In genomic region chr19:16073481-16073880, GRCh38 we compare ENCODE assay signal across 11 cellular contexts. TPM values are rescaled to one million over a fixed set of nuclear protein-coding genes. Genes with fewer than 3 reads are reported as not detected.
A peak's percentile ranks its signal among the peaks of the same experiment; 100 is the strongest.
DNase-seq lines count a peak whose midpoint lies in the region.
"Had no signal": no experiment of that assay in that cellular context is flagged by ENCODE, and none has a peak within 500 bp of the region (broad histone marks: within the 10 kb centered on the region; RNA-seq: fewer than 3 reads in every experiment).

No MANE protein-coding gene starts in this region.

- intact Hi-C loops in activated T-helper 1 cell treated with anti-CD3 and anti-CD28 coated beads, Interleukin-12 subunit alpha, Interleukin-12 subunit beta, Interleukin-2, Interleukin-4 antibody, amounts not matched to agents 30 ng/mL and 10 ng/mL and 1 ng/mL, durations not matched to agents 14 hours and 24 hours and 36 hours (cut with micrococcal nuclease): loop anchor here (10.0 kb wide), 1 partner anchor 609 kb away; the partner anchor contains the start of gene RASAL3

- H3K27me3 ChIP-seq in mesendoderm (ENCODE audit: insufficient read depth, low read length, poor library complexity): no peaks in the 10 kb centered on the region
- H3K27me3 ChIP-seq in thymus (ENCODE audit: control insufficient read depth, insufficient read depth): no peaks in the 10 kb centered on the region

- peak overlapping the region; percentile 89 for H3K27ac Mint-ChIP-seq in activated T-cell treated with anti-CD3 and anti-CD28 coated beads, Interleukin-2, amount 50 U/mL, for 24 hours
- peak overlapping the region; percentile 85 for H3K27ac Mint-ChIP-seq in activated T-helper 1 cell treated with anti-CD3 and anti-CD28 coated beads, Interleukin-12 subunit alpha, Interleukin-12 subunit beta, Interleukin-2, Interleukin-4 antibody, amounts not matched to agents 30 ng/mL and 10 ng/mL and 1 ng/mL, durations not matched to agents 14 hours and 24 hours and 36 hours

- H3K4ac ChIP-seq in mesendoderm (ENCODE audit: low read depth, low read length): no peak overlapping the region

- H3K27me3 Mint-ChIP-seq in activated T-cell treated with anti-CD3 and anti-CD28 coated beads, Interleukin-2, amount 50 U/mL, for 24 hours: no peaks in the 10 kb centered on the region
- no peaks in the 10 kb centered on the region for H3K27me3 Mint-ChIP-seq in activated T-helper 1 cell treated with anti-CD3 and anti-CD28 coated beads, Interleukin-12 subunit alpha, Interleukin-12 subunit beta, Interleukin-2, Interleukin-4 antibody, amounts not matched to agents 30 ng/mL and 10 ng/mL and 1 ng/mL, durations not matched to agents 14 hours and 24 hours and 36 hours (ENCODE audit: insufficient read depth)

- no peak overlapping the region for H2BK5ac ChIP-seq in mesendoderm (ENCODE audit: low read length)

- no peak overlapping the region for H3K4me3 Mint-ChIP-seq in activated T-cell treated with anti-CD3 and anti-CD28 coated beads, Interleukin-2, amount 50 U/mL, for 24 hours
- peak overlapping the region; percentile 31 for H3K4me3 Mint-ChIP-seq in activated T-helper 1 cell treated with anti-CD3 and anti-CD28 coated beads, Interleukin-12 subunit alpha, Interleukin-12 subunit beta, Interleukin-2, Interleukin-4 antibody, amounts not matched to agents 30 ng/mL and 10 ng/mL and 1 ng/mL, durations not matched to agents 14 hours and 24 hours and 36 hours

- no peak overlapping the region for H3K9ac ChIP-seq in mesendoderm (ENCODE audit: low read length)

- H2BK15ac ChIP-seq in mesendoderm (replicated peaks; ENCODE audit: low read depth): no peak overlapping the region

- H3K36me3 ChIP-seq in mesendoderm (ENCODE audit: control insufficient read depth, insufficient read depth, low read length) (no peaks in the 10 kb centered on the region), thymus (ENCODE audit: control insufficient read depth, insufficient read depth) (no peaks in the 10 kb centered on the region)

- peak overlapping the region; percentile 66 for H3K23ac ChIP-seq in mesendoderm (ENCODE audit: low read length)

- no peak overlapping the region for H2BK120ac ChIP-seq in mesendoderm (ENCODE audit: low read depth, low read length)

- no peak overlapping the region for H3K4me2 ChIP-seq in mesendoderm (ENCODE audit: low read length)

- no peak overlapping the region for H4K8ac ChIP-seq in mesendoderm (ENCODE audit: low read depth, low read length)

- H3K79me2 ChIP-seq in mesendoderm (ENCODE audit: control insufficient read depth, insufficient read depth, low read length): peaks cover 17% of the 10 kb centered on the region

- no peaks in the 10 kb centered on the region for H3K9me3 Mint-ChIP-seq in activated T-cell treated with anti-CD3 and anti-CD28 coated beads, Interleukin-2, amount 50 U/mL, for 24 hours
- no peaks in the 10 kb centered on the region for H3K9me3 Mint-ChIP-seq in activated T-helper 1 cell treated with anti-CD3 and anti-CD28 coated beads, Interleukin-12 subunit alpha, Interleukin-12 subunit beta, Interleukin-2, Interleukin-4 antibody, amounts not matched to agents 30 ng/mL and 10 ng/mL and 1 ng/mL, durations not matched to agents 14 hours and 24 hours and 36 hours

- peaks cover 20% of the 10 kb centered on the region for H3K36me3 Mint-ChIP-seq in activated T-cell treated with anti-CD3 and anti-CD28 coated beads, Interleukin-2, amount 50 U/mL, for 24 hours (ENCODE audit: low read depth)
- peaks cover 11% of the 10 kb centered on the region for H3K36me3 Mint-ChIP-seq in activated T-helper 1 cell treated with anti-CD3 and anti-CD28 coated beads, Interleukin-12 subunit alpha, Interleukin-12 subunit beta, Interleukin-2, Interleukin-4 antibody, amounts not matched to agents 30 ng/mL and 10 ng/mL and 1 ng/mL, durations not matched to agents 14 hours and 24 hours and 36 hours (ENCODE audit: low read depth)

- no peaks in the 10 kb centered on the region for H3K9me3 ChIP-seq in thymus (ENCODE audit: control insufficient read depth)

- H2AK5ac ChIP-seq in mesendoderm (ENCODE audit: low read length): no peak overlapping the region

- H3K4me3 ChIP-seq in mesendoderm (ENCODE audit: low read length) (no peak overlapping the region), thymus (ENCODE audit: low read length) (no peak overlapping the region)

- H3K18ac ChIP-seq in mesendoderm (ENCODE audit: low read length): no peak overlapping the region

- H3K4me1 ChIP-seq in mesendoderm (ENCODE audit: control insufficient read depth, low read depth, low read length) (no peaks in the 10 kb centered on the region), thymus (ENCODE audit: control insufficient read depth, insufficient read depth, low read length) (peaks cover 33% of the 10 kb centered on the region)

- no peak overlapping the region for H4K5ac ChIP-seq in mesendoderm (ENCODE audit: low read length)

- H3K79me1 ChIP-seq in mesendoderm (ENCODE audit: low read length): peaks cover 3% of the 10 kb centered on the region

- DNase-seq in activated T-cell treated with anti-CD3 and anti-CD28 coated beads, Interleukin-2, amount 50 U/mL, for 24 hours: no peak
- DNase-seq in activated T-cell treated with anti-CD3 and anti-CD28 coated beads, Interleukin-2, amount 50 U/mL, for 48 hours: no peak
- DNase-seq in activated T-helper 1 cell treated with anti-CD3 and anti-CD28 coated beads, Interleukin-12 subunit alpha, Interleukin-12 subunit beta, Interleukin-2, Interleukin-4 antibody, amounts not matched to agents 30 ng/mL and 10 ng/mL and 1 ng/mL, durations not matched to agents 14 hours and 24 hours and 36 hours (ENCODE audit: low spot score): no peak
- no peak for DNase-seq in mesendoderm
- no peak for DNase-seq in NCI-H128 (lab: John Stamatoyannopoulos, UW; ENCODE audit: unreplicated experiment)
- no peak for DNase-seq in foreskin melanocyte
- no peak for DNase-seq in NCI-H1694 (lab: John Stamatoyannopoulos, UW)
- DNase-seq: EL, NCI-H1436 treated with DMSO at 0.1 percent for 48 hours, NCI-H82 had no signal

- WGBS in mesendoderm (ENCODE audit: extremely low coverage, insufficient coverage, low lambda C conversion rate): no CpG with 5 or more reads among the region's 7 CpGs
- WGBS in thymus: 91% methylated on average over 7 of the region's 7 CpGs

- no peak overlapping the region for H3K27ac ChIP-seq in mesendoderm (ENCODE audit: low read depth, low read length)
- peak overlapping the region; percentile 22 for H3K27ac ChIP-seq in thymus (ENCODE audit: low read depth)

- peaks cover 43% of the 10 kb centered on the region for H3K4me1 Mint-ChIP-seq in activated T-cell treated with anti-CD3 and anti-CD28 coated beads, Interleukin-2, amount 50 U/mL, for 24 hours (ENCODE audit: low read depth)
- peaks cover 44% of the 10 kb centered on the region for H3K4me1 Mint-ChIP-seq in activated T-helper 1 cell treated with anti-CD3 and anti-CD28 coated beads, Interleukin-12 subunit alpha, Interleukin-12 subunit beta, Interleukin-2, Interleukin-4 antibody, amounts not matched to agents 30 ng/mL and 10 ng/mL and 1 ng/mL, durations not matched to agents 14 hours and 24 hours and 36 hours (ENCODE audit: low read depth)

- no peak overlapping the region for H3K56ac ChIP-seq in mesendoderm (ENCODE audit: low read length)

RNA-seq across cellular contexts. Expression of gene TPM4, which starts 2.8 kb away (rescaled TPM):
- total RNA-seq in activated T-helper 1 cell treated with anti-CD3 and anti-CD28 coated beads, Interleukin-12 subunit alpha, Interleukin-12 subunit beta, Interleukin-2, Interleukin-4 antibody, amounts not matched to agents 30 ng/mL and 10 ng/mL and 1 ng/mL, durations not matched to agents 14 hours and 24 hours and 36 hours: 346 and 351 TPM in 2 replicates
- polyA plus RNA-seq in mesendoderm (2013, experiment 1 of 2): 604 TPM
- 628 TPM for polyA plus RNA-seq in mesendoderm (2013, experiment 2 of 2)
- polyA plus RNA-seq in thymus: 253 TPM

RNA-seq across cellular contexts. Expression of gene RAB8A, which starts 38.2 kb away (rescaled TPM):
- 235 and 248 TPM in 2 replicates for total RNA-seq in activated T-helper 1 cell treated with anti-CD3 and anti-CD28 coated beads, Interleukin-12 subunit alpha, Interleukin-12 subunit beta, Interleukin-2, Interleukin-4 antibody, amounts not matched to agents 30 ng/mL and 10 ng/mL and 1 ng/mL, durations not matched to agents 14 hours and 24 hours and 36 hours
- polyA plus RNA-seq in mesendoderm (2013, experiment 1 of 2): 61.3 TPM
- polyA plus RNA-seq in mesendoderm (2013, experiment 2 of 2): 61.3 TPM
- 32.8 TPM for polyA plus RNA-seq in thymus
